8 cellular contexts compared by ENCODE assay signal in genomic region chr11:95231881-95232605, GRCh38. TPM values are rescaled to one million over a fixed set of nuclear protein-coding genes. Genes with fewer than 3 reads are reported as not detected.
A peak's percentile ranks its signal among the peaks of the same experiment; 100 is the strongest.
DNase-seq lines count a peak whose midpoint lies in the region; ATAC-seq and TF ChIP-seq lines count a peak whose summit lies in the region.

No MANE protein-coding gene starts in this region.

- no peaks in the 10 kb centered on the region for H3K9me3 ChIP-seq in right cardiac atrium (ENCODE audit: control insufficient read depth, low read length)
- no peaks in the 10 kb centered on the region for H3K9me3 ChIP-seq in prostate gland

- 2% methylated on average over 35 of the region's 35 CpGs for WGBS in right cardiac atrium
- 6% methylated on average over 35 of the region's 35 CpGs for WGBS in prostate gland

- H3K27me3 ChIP-seq in right cardiac atrium (ENCODE audit: control insufficient read depth, insufficient read depth) (no peaks in the 10 kb centered on the region), prostate gland (replicated peaks; ENCODE audit: insufficient read depth) (no peaks in the 10 kb centered on the region)

- H3K36me3 ChIP-seq in prostate gland, result no peaks in the 10 kb centered on the region

- DNase-seq in HK-2 (ENCODE audit: unreplicated experiment) (peak; percentile 3), amniotic stem cell (lab: John Stamatoyannopoulos, UW) (peak; percentile 30), right cardiac atrium (peak; percentile 75 to 89 (median 88)), prostate gland (ENCODE audit: low spot score) (peak; percentile 46)

- no peak for TF ChIP-seq CTCF in 22Rv1 (IDR thresholded peaks at IDR 0.05)
- TF ChIP-seq CTCF in prostate gland (IDR thresholded peaks at IDR 0.05), result peak in 1 of 4 experiments; percentile 14

- in situ Hi-C loops in GM18951 (cut with MboI; ENCODE audit: low sequenced_read_pairs, unreplicated experiment), result no loop called here

- H3K4me3 ChIP-seq in right cardiac atrium (ENCODE audit: low read length) (peak overlapping the region; percentile 57), prostate gland (peak overlapping the region; percentile 14 to 32)

- intact Hi-C loops in right cardiac atrium (cut with DNase I), result loop anchor here in 1 of 4 donors (10.0 kb wide), 1 partner anchor 103 kb away; no protein-coding TSS in a partner anchor
- intact Hi-C loops in prostate gland (cut with DNase I), result loop anchor here (2.0 to 10.0 kb wide), 4 partner anchors 77 to 533 kb away; no protein-coding TSS in a partner anchor

- H3K27ac ChIP-seq in 22Rv1, result peak overlapping the region; percentile 74
- peak overlapping the region; percentile 96 for H3K27ac ChIP-seq in right cardiac atrium (ENCODE audit: low read length)
- H3K27ac ChIP-seq in prostate gland, result peak overlapping the region; percentile 71 to 88

- TF ChIP-seq POLR2A in GM18951 (IDR thresholded peaks at IDR 0.05; ENCODE audit: extremely low read depth, insufficient read depth, insufficient read length) (peak; percentile 55), prostate gland (IDR thresholded peaks at IDR 0.05) (no peak)

- ATAC-seq in SK-N-SH treated with all-trans-retinoic acid at 6 μM for 48 hours (peak; percentile 29), right cardiac atrium (peak; percentile 57 to 66), HG02970 (IDR thresholded peaks at IDR 0.05; ENCODE audit: low FRiP score, unreplicated experiment) (no peak)

- H3K4me1 ChIP-seq in right cardiac atrium (ENCODE audit: control insufficient read depth, insufficient read depth, low read length) (no peaks in the 10 kb centered on the region), prostate gland (replicated peaks) (no peaks in the 10 kb centered on the region)

TF ChIP-seq in SK-N-SH treated with all-trans-retinoic acid at 6 μM for 48 hours, 23 proteins besides CTCF, POLR2A, EP300 and RAD21:
- no peak for TF ChIP-seq CSRNP3 (CRISPR knock-in tag; IDR thresholded peaks at IDR 0.05)
- TF ChIP-seq GLIS3 (CRISPR knock-in tag; IDR thresholded peaks at IDR 0.05), result 0 out of 2 replicates have a peak, but pooled peaks have one; percentile 2
TF ChIP-seq in SK-N-SH treated with all-trans-retinoic acid at 6 μM for 48 hours: peak in this region for 1.

RNA-seq across cellular contexts. Expression of gene SESN3, which starts 1.0 kb away (rescaled TPM):
- total RNA-seq in right cardiac atrium, result 10 to 100 TPM in 3 of 4 donors, 1 to 10 TPM in 1; 9.1 to 15.3 (median 12.0) TPM
- 3.2 TPM for polyA plus RNA-seq in right cardiac atrium
- 10 to 100 TPM; 21.3 to 33.8 TPM for total RNA-seq in prostate gland

Comparison
In these comparisons a context has a peak if more than half of its experiments do, and no peak if none do; other contexts are left out.
1. DNase-seq: peak in every context shown above with its lines; median percentile 88 in right cardiac atrium; 46 in prostate gland; 30 in amniotic stem cell; 3 in HK-2.